3 cellular contexts compared by ENCODE assay signal in the genomic region with DNA sequence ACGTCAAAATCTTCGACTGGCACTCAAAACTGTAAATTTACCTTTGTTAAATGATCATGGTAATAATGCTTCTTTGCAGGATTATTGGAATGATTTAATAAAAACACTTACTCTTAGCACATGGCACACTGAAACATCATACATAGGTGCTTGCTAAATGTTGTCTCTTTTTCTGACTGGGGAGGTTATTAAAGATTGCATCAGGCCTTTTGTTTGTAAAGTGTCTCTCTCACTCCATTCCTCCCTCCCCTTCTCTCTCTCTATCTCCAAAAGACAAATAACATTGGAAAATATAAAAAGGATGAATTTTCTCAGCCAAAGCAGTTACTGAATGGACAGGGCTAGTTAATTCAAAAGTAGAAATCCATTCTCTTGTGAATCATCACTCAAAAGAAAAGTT.
TF ChIP-seq lines count a peak whose summit lies in the region.

No MANE protein-coding gene starts in this region.

TF ChIP-seq in liver, 16 proteins besides CTCF, POLR2A, EP300 and RAD21:
- TF ChIP-seq, protein P1, sequence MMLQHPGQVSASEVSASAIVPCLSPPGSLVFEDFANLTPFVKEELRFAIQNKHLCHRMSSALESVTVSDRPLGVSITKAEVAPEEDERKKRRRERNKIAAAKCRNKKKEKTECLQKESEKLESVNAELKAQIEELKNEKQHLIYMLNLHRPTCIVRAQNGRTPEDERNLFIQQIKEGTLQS (IDR thresholded peaks at IDR 0.05): peak; percentile 58
- TF ChIP-seq, protein P2, sequence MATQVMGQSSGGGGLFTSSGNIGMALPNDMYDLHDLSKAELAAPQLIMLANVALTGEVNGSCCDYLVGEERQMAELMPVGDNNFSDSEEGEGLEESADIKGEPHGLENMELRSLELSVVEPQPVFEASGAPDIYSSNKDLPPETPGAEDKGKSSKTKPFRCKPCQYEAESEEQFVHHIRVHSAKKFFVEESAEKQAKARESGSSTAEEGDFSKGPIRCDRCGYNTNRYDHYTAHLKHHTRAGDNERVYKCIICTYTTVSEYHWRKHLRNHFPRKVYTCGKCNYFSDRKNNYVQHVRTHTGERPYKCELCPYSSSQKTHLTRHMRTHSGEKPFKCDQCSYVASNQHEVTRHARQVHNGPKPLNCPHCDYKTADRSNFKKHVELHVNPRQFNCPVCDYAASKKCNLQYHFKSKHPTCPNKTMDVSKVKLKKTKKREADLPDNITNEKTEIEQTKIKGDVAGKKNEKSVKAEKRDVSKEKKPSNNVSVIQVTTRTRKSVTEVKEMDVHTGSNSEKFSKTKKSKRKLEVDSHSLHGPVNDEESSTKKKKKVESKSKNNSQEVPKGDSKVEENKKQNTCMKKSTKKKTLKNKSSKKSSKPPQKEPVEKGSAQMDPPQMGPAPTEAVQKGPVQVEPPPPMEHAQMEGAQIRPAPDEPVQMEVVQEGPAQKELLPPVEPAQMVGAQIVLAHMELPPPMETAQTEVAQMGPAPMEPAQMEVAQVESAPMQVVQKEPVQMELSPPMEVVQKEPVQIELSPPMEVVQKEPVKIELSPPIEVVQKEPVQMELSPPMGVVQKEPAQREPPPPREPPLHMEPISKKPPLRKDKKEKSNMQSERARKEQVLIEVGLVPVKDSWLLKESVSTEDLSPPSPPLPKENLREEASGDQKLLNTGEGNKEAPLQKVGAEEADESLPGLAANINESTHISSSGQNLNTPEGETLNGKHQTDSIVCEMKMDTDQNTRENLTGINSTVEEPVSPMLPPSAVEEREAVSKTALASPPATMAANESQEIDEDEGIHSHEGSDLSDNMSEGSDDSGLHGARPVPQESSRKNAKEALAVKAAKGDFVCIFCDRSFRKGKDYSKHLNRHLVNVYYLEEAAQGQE (IDR thresholded peaks at IDR 0.05): no peak
- TF ChIP-seq NR2F2 (IDR thresholded peaks at IDR 0.05) (no peak), HNF4A (conservative IDR thresholded peaks at IDR 0.05) (peak in 1 of 2 donors; percentile 8), GABPA (IDR thresholded peaks at IDR 0.05 in 1 of 2, conservative IDR thresholded peaks at IDR 0.05 in 1 of 2) (no peak), RXRA (IDR thresholded peaks at IDR 0.05) (peak in 1 of 2 donors; percentile 7), YY1 (IDR thresholded peaks at IDR 0.05) (no peak)
- TF ChIP-seq, protein P3, sequence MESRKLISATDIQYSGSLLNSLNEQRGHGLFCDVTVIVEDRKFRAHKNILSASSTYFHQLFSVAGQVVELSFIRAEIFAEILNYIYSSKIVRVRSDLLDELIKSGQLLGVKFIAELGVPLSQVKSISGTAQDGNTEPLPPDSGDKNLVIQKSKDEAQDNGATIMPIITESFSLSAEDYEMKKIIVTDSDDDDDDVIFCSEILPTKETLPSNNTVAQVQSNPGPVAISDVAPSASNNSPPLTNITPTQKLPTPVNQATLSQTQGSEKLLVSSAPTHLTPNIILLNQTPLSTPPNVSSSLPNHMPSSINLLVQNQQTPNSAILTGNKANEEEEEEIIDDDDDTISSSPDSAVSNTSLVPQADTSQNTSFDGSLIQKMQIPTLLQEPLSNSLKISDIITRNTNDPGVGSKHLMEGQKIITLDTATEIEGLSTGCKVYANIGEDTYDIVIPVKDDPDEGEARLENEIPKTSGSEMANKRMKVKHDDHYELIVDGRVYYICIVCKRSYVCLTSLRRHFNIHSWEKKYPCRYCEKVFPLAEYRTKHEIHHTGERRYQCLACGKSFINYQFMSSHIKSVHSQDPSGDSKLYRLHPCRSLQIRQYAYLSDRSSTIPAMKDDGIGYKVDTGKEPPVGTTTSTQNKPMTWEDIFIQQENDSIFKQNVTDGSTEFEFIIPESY (IDR thresholded peaks at IDR 0.05): peak; percentile 14

TF ChIP-seq in HepG2, 621 proteins besides CTCF, POLR2A, EP300 and RAD21:
- no peak for TF ChIP-seq RFX1 (IDR thresholded peaks at IDR 0.05)

TF ChIP-seq in H1, 55 proteins besides CTCF, POLR2A, EP300 and RAD21:
- TF ChIP-seq SIX5 (IDR thresholded peaks at IDR 0.05; ENCODE audit: low read depth, low read length) (no peak), SIRT6 (IDR thresholded peaks at IDR 0.05; ENCODE audit: low read length) (no peak), KDM5A (IDR thresholded peaks at IDR 0.05; ENCODE audit: low read length) (no peak), POU5F1 (IDR thresholded peaks at IDR 0.05; ENCODE audit: low read depth, low read length) (no peak), YY1 (IDR thresholded peaks at IDR 0.05; ENCODE audit: low read depth, low read length) (no peak), GABPA (IDR thresholded peaks at IDR 0.05; ENCODE audit: borderline replicate concordance, insufficient read depth, low read length) (no peak), NANOG (IDR thresholded peaks at IDR 0.05; ENCODE audit: insufficient read depth, low read depth, low read length, poor library complexity, severe bottlenecking) (no peak), MAFK (IDR thresholded peaks at IDR 0.05; ENCODE audit: low read depth, low read length) (no peak), GTF2F1 (IDR thresholded peaks at IDR 0.05; ENCODE audit: borderline replicate concordance, low read depth, low read length) (no peak), CTBP2 (IDR thresholded peaks at IDR 0.05; ENCODE audit: borderline replicate concordance, insufficient read depth, insufficient read length, low read length) (no peak), BRCA1 (IDR thresholded peaks at IDR 0.05; ENCODE audit: low read depth, low read length) (no peak), SP2 (IDR thresholded peaks at IDR 0.05; ENCODE audit: low read length) (no peak), EGR1 (IDR thresholded peaks at IDR 0.05; ENCODE audit: borderline replicate concordance, low read depth, low read length) (no peak), SP4 (IDR thresholded peaks at IDR 0.05; ENCODE audit: low read length) (no peak), ASH2L (IDR thresholded peaks at IDR 0.05; ENCODE audit: low read length) (no peak), KDM1A (IDR thresholded peaks at IDR 0.05; ENCODE audit: borderline replicate concordance, low read length) (no peak)
- TF ChIP-seq, protein P4, sequence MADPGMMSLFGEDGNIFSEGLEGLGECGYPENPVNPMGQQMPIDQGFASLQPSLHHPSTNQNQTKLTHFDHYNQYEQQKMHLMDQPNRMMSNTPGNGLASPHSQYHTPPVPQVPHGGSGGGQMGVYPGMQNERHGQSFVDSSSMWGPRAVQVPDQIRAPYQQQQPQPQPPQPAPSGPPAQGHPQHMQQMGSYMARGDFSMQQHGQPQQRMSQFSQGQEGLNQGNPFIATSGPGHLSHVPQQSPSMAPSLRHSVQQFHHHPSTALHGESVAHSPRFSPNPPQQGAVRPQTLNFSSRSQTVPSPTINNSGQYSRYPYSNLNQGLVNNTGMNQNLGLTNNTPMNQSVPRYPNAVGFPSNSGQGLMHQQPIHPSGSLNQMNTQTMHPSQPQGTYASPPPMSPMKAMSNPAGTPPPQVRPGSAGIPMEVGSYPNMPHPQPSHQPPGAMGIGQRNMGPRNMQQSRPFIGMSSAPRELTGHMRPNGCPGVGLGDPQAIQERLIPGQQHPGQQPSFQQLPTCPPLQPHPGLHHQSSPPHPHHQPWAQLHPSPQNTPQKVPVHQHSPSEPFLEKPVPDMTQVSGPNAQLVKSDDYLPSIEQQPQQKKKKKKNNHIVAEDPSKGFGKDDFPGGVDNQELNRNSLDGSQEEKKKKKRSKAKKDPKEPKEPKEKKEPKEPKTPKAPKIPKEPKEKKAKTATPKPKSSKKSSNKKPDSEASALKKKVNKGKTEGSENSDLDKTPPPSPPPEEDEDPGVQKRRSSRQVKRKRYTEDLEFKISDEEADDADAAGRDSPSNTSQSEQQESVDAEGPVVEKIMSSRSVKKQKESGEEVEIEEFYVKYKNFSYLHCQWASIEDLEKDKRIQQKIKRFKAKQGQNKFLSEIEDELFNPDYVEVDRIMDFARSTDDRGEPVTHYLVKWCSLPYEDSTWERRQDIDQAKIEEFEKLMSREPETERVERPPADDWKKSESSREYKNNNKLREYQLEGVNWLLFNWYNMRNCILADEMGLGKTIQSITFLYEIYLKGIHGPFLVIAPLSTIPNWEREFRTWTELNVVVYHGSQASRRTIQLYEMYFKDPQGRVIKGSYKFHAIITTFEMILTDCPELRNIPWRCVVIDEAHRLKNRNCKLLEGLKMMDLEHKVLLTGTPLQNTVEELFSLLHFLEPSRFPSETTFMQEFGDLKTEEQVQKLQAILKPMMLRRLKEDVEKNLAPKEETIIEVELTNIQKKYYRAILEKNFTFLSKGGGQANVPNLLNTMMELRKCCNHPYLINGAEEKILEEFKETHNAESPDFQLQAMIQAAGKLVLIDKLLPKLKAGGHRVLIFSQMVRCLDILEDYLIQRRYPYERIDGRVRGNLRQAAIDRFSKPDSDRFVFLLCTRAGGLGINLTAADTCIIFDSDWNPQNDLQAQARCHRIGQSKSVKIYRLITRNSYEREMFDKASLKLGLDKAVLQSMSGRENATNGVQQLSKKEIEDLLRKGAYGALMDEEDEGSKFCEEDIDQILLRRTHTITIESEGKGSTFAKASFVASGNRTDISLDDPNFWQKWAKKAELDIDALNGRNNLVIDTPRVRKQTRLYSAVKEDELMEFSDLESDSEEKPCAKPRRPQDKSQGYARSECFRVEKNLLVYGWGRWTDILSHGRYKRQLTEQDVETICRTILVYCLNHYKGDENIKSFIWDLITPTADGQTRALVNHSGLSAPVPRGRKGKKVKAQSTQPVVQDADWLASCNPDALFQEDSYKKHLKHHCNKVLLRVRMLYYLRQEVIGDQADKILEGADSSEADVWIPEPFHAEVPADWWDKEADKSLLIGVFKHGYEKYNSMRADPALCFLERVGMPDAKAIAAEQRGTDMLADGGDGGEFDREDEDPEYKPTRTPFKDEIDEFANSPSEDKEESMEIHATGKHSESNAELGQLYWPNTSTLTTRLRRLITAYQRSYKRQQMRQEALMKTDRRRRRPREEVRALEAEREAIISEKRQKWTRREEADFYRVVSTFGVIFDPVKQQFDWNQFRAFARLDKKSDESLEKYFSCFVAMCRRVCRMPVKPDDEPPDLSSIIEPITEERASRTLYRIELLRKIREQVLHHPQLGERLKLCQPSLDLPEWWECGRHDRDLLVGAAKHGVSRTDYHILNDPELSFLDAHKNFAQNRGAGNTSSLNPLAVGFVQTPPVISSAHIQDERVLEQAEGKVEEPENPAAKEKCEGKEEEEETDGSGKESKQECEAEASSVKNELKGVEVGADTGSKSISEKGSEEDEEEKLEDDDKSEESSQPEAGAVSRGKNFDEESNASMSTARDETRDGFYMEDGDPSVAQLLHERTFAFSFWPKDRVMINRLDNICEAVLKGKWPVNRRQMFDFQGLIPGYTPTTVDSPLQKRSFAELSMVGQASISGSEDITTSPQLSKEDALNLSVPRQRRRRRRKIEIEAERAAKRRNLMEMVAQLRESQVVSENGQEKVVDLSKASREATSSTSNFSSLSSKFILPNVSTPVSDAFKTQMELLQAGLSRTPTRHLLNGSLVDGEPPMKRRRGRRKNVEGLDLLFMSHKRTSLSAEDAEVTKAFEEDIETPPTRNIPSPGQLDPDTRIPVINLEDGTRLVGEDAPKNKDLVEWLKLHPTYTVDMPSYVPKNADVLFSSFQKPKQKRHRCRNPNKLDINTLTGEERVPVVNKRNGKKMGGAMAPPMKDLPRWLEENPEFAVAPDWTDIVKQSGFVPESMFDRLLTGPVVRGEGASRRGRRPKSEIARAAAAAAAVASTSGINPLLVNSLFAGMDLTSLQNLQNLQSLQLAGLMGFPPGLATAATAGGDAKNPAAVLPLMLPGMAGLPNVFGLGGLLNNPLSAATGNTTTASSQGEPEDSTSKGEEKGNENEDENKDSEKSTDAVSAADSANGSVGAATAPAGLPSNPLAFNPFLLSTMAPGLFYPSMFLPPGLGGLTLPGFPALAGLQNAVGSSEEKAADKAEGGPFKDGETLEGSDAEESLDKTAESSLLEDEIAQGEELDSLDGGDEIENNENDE (IDR thresholded peaks at IDR 0.05; ENCODE audit: insufficient replicate concordance, low read length): no peak
